16 cellular contexts compared by ENCODE assay signal in genomic region chr1:197981546-197981945, GRCh38.
DNase-seq lines count a peak whose midpoint lies in the region; ATAC-seq, FAIRE-seq and TF ChIP-seq lines count a peak whose summit lies in the region.
"Had no signal": no experiment of that assay in that cellular context is flagged by ENCODE, and none has a peak within 500 bp of the region (broad histone marks: within the 10 kb centered on the region; RNA-seq: fewer than 3 reads in every experiment).

No MANE protein-coding gene starts in this region.

- FAIRE-seq in GM19239 (lab: Jason Lieb, UNC): no peak
- FAIRE-seq: A204.1 had no signal

- no peaks in the 10 kb centered on the region for H3K79me2 ChIP-seq in Karpas-422 (ENCODE audit: low read length)

- H2AFZ ChIP-seq in Karpas-422 (ENCODE audit: low read length): no peak overlapping the region

- H3K9ac ChIP-seq in Karpas-422 (ENCODE audit: low read length): no peak overlapping the region
- H3K9ac ChIP-seq: GM23248 had no signal

- no peak overlapping the region for H3K4me2 ChIP-seq in Karpas-422 (ENCODE audit: low read depth, low read length, poor library complexity, severe bottlenecking)

- no peak overlapping the region for H3K27ac ChIP-seq in Karpas-422 (ENCODE audit: low read length)
- H3K27ac ChIP-seq: C4-2B, GM23248 had no signal

- H3K4me1 ChIP-seq in Karpas-422 (ENCODE audit: low read length): no peaks in the 10 kb centered on the region

- no peaks in the 10 kb centered on the region for H4K20me1 ChIP-seq in Karpas-422 (ENCODE audit: insufficient read depth, low read depth, low read length)

- no peak overlapping the region for H3K4me3 ChIP-seq in Karpas-422 (ENCODE audit: low read length)
- H3K4me3 ChIP-seq: GM23248 had no signal

- H3K9me2 ChIP-seq in Karpas-422 (replicated peaks; ENCODE audit: insufficient read depth, low read length): no peaks in the 10 kb centered on the region

- ATAC-seq in omental fat pad (ENCODE audit: low FRiP score): peak; percentile 74
- ATAC-seq in GM21825 (IDR thresholded peaks at IDR 0.05; ENCODE audit: unreplicated experiment): no peak

- H3K27me3 ChIP-seq in Karpas-422 (ENCODE audit: low read length): no peaks in the 10 kb centered on the region

- H3K36me3 ChIP-seq in Karpas-422 (ENCODE audit: insufficient read depth, low read length): no peaks in the 10 kb centered on the region

- DNase-seq in LHCN-M2 (ENCODE audit: low read depth) (peak; percentile 49), fibroblast of gingiva (ENCODE audit: low read depth) (peak; percentile 51), omental fat pad (ENCODE audit: low spot score) (no peak), GM19239 (ENCODE audit: insufficient read length, low spot score) (no peak), Karpas-422 (no peak)
- DNase-seq: ACHN; AML-193; CD4-positive, alpha-beta memory T cell; DMS153; DMS79; GDM1; GM23248; HCEC 1CT had no signal

- TF ChIP-seq CTCF in omental fat pad (IDR thresholded peaks at IDR 0.05): no peak

- H3K9me3 ChIP-seq in Karpas-422 (ENCODE audit: low read length): no peaks in the 10 kb centered on the region

Comparison
In these comparisons a context has a peak if more than half of its experiments do, and no peak if none do; other contexts are left out.
1. DNase-seq: peak in LHCN-M2 (single experiment) and fibroblast of gingiva (single experiment); none in omental fat pad (single experiment), GM19239 (single experiment) and Karpas-422 (single experiment).